Comparison of ENCODE assay signal across 8 cellular contexts in genomic region chr6:163415176-163415619, GRCh38. TPM values are rescaled to one million over a fixed set of nuclear protein-coding genes. Genes with fewer than 3 reads are reported as not detected.
DNase-seq lines count a peak whose midpoint lies in the region; ATAC-seq and TF ChIP-seq lines count a peak whose summit lies in the region.

No MANE protein-coding gene starts in this region.

- peak overlapping the region; percentile 90 for H3K4me3 Mint-ChIP-seq in endodermal cell

- no peak for TF ChIP-seq CTCF in VCaP (conservative IDR thresholded peaks at IDR 0.05)
- TF ChIP-seq CTCF in endodermal cell (conservative IDR thresholded peaks at IDR 0.05): no peak
- peak; percentile 2 for TF ChIP-seq CTCF in neutrophil (IDR thresholded peaks at IDR 0.05)

- DNase-seq in Daoy (ENCODE audit: low read depth): peak; percentile 55
- peak; percentile 76 for DNase-seq in endodermal cell
- DNase-seq in hippocampal formation (lab: John Stamatoyannopoulos, UW): no peak
- no peak for DNase-seq in NCI-H187 (lab: John Stamatoyannopoulos, UW)

- no peaks in the 10 kb centered on the region for H3K9me3 ChIP-seq in endodermal cell (ENCODE audit: control insufficient read depth, low read length)
- H3K9me3 ChIP-seq in neutrophil: no peaks in the 10 kb centered on the region

- H3K27ac Mint-ChIP-seq in endodermal cell: peak overlapping the region; percentile 70

- 0% methylated on average over 2 to 46 of the region's 47 CpGs for WGBS in endodermal cell (ENCODE audit: insufficient coverage in 1 of 2, insufficient read length in 1 of 2), 2 experiments

- H3K27me3 ChIP-seq in endodermal cell (ENCODE audit: control insufficient read depth, insufficient read depth, low read length, poor library complexity, severe bottlenecking) (no peaks in the 10 kb centered on the region), neutrophil (no peaks in the 10 kb centered on the region)

- H3K4me3 ChIP-seq in endodermal cell (ENCODE audit: low read length): peak overlapping the region; percentile 93
- H3K4me3 ChIP-seq in neutrophil (ENCODE audit: low read depth in 1 of 2, low read length in 1 of 2): peak overlapping the region; percentile 72 to 80

- no peaks in the 10 kb centered on the region for H3K36me3 Mint-ChIP-seq in endodermal cell (ENCODE audit: low read depth)

- H3K4me1 ChIP-seq in endodermal cell (ENCODE audit: control insufficient read depth, insufficient read depth, low read length) (peaks cover under 1% of the 10 kb centered on the region), neutrophil (ENCODE audit: control insufficient read depth in 1 of 2, insufficient read depth in 1 of 2, low read depth in 1 of 2, low read length in 1 of 2) (peaks cover 36 to 47% of the 10 kb centered on the region in 2 experiments)

- H3K9me3 Mint-ChIP-seq in endodermal cell: no peaks in the 10 kb centered on the region

- no peaks in the 10 kb centered on the region for H3K27me3 Mint-ChIP-seq in endodermal cell (ENCODE audit: insufficient read depth)

- H3K36me3 ChIP-seq in endodermal cell (ENCODE audit: control insufficient read depth, insufficient read depth, low read length) (no peaks in the 10 kb centered on the region), neutrophil (no peaks in the 10 kb centered on the region)

- peak overlapping the region; percentile 80 for H3K9ac ChIP-seq in endodermal cell (ENCODE audit: extremely low read depth, low read length, poor library complexity, severe bottlenecking)

- H3K4me1 Mint-ChIP-seq in endodermal cell: peaks cover 38% of the 10 kb centered on the region

- ATAC-seq in HG02642 (IDR thresholded peaks at IDR 0.05; ENCODE audit: poor library complexity, unreplicated experiment) (peak; percentile 1), GM21529 (IDR thresholded peaks at IDR 0.05; ENCODE audit: unreplicated experiment) (no peak)

- H3K27ac ChIP-seq in VCaP (peak overlapping the region; percentile 40; the same call in 1 of the 2 replicates), endodermal cell (ENCODE audit: low read depth, low read length) (peak overlapping the region; percentile 92), neutrophil (peak overlapping the region; percentile 100)

RNA-seq across cellular contexts. Expression of gene QKI, which starts 0.7 kb away (rescaled TPM):
- total RNA-seq in Daoy (2014; rRNA removed; shearing (Covaris generic)): 184 and 217 TPM in 2 replicates
- total RNA-seq in endodermal cell: 100 to 1,000 TPM in 1 of 2 donors, 10 to 100 TPM in 1; 93.3 to 107 TPM
- polyA plus RNA-seq in endodermal cell (2013, experiment 1 of 2): 258 TPM
- 233 TPM for polyA plus RNA-seq in endodermal cell (2013, experiment 2 of 2)

Comparison
In these comparisons a context has a peak if more than half of its experiments do, and no peak if none do; other contexts are left out.
1. DNase-seq: peak in Daoy (single experiment) and endodermal cell (single experiment); none in hippocampal formation (0 of 2) and NCI-H187 (0 of 2).
2. H3K27ac ChIP-seq: peak in every context shown above with its lines; median percentile 100 in neutrophil; 92 in endodermal cell; 40 in VCaP.